Comparison of ENCODE assay signal across 8 cellular contexts in the genomic region with DNA sequence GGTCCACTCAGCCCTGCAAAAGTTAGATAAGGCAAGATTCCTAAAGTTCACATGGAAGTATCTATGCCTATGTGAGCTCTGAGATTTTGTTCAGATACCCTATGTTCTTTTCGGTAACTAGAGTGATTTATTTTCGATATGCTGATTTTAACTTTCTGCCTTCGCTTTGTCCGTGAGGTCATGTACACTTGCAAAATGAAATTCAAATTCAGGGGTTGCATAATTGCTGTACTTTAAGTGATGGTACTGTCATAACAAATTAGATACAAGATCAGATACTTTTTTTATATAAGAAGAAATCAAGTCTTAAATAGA. TPM values are rescaled to one million over a fixed set of nuclear protein-coding genes. Genes with fewer than 3 reads are reported as not detected.
DNase-seq lines count a peak whose midpoint lies in the region; ATAC-seq and TF ChIP-seq lines count a peak whose summit lies in the region.

No MANE protein-coding gene starts in this region.

- H3K9ac ChIP-seq in HUES48 (ENCODE audit: low read depth, low read length): peak overlapping the region; percentile 79

- H3K4me3 ChIP-seq in HUES48 (ENCODE audit: low read depth, low read length): peak overlapping the region; percentile 95
- H3K4me3 ChIP-seq in breast epithelium: peak overlapping the region; percentile 92 to 93 (median 93)
- peak overlapping the region; percentile 97 for H3K4me3 ChIP-seq in mononuclear cell (ENCODE audit: low read length)

- no peaks in the 10 kb centered on the region for H3K27me3 ChIP-seq in HUES48 (ENCODE audit: control insufficient read depth, insufficient read depth, low read length)
- no peaks in the 10 kb centered on the region for H3K27me3 ChIP-seq in breast epithelium
- H3K27me3 ChIP-seq in mononuclear cell (ENCODE audit: insufficient read depth, low read length): no peaks in the 10 kb centered on the region

- intact Hi-C loops in breast epithelium (cut with DNase I; ENCODE audit: low total_unique reads): no loop called here

- H3K27ac ChIP-seq in HUES48 (ENCODE audit: low read depth, low read length) (peak overlapping the region; percentile 95), breast epithelium (peak overlapping the region; percentile 97 to 100)

- ATAC-seq in HG02885 (IDR thresholded peaks at IDR 0.05; ENCODE audit: poor library complexity, unreplicated experiment): no peak

- peak; percentile 38 for DNase-seq in GF-D8 (lab: John Stamatoyannopoulos, UW)
- no peak for DNase-seq in breast epithelium (ENCODE audit: low spot score in 2 of 2)
- DNase-seq in HPDE6-E6E7 (ENCODE audit: extremely low spot score): no peak
- no peak for DNase-seq in glomerular visceral epithelial cell (ENCODE audit: extremely low spot score)
- DNase-seq in GM19240 (ENCODE audit: insufficient read length, low spot score): no peak

- H3K9me3 ChIP-seq in HUES48 (ENCODE audit: control insufficient read depth, insufficient read depth, low read length) (no peaks in the 10 kb centered on the region), breast epithelium (no peaks in the 10 kb centered on the region), mononuclear cell (ENCODE audit: low read depth, low read length) (no peaks in the 10 kb centered on the region)

- no peak for TF ChIP-seq POLR2A in breast epithelium (IDR thresholded peaks at IDR 0.05)

- H3K36me3 ChIP-seq in HUES48 (ENCODE audit: control insufficient read depth, insufficient read depth, low read length) (no peaks in the 10 kb centered on the region), breast epithelium (no peaks in the 10 kb centered on the region)

- TF ChIP-seq CTCF in breast epithelium (IDR thresholded peaks at IDR 0.05): no peak

- H3K4me1 ChIP-seq in HUES48 (ENCODE audit: control insufficient read depth, insufficient read depth, low read length) (peaks cover 12% of the 10 kb centered on the region), breast epithelium (peaks cover 0 to 4% of the 10 kb centered on the region in 2 donors), mononuclear cell (ENCODE audit: insufficient read depth, low read length) (peaks cover 21% of the 10 kb centered on the region)

RNA-seq across cellular contexts. Expression of a gene that starts 0.3 kb away (rescaled TPM):
- 100 to 1,000 TPM in 1 of 3 donors, 10 to 100 TPM in 2; 91.6 to 159 (median 94.1) TPM for total RNA-seq in breast epithelium
- 49.1 TPM for total RNA-seq in mononuclear cell

RNA-seq across cellular contexts. Expression of a gene that starts 40.5 kb away (rescaled TPM):
- 10 to 100 TPM in 2 of 3 donors, 1 to 10 TPM in 1; 5.9 to 24.9 (median 16.4) TPM for total RNA-seq in breast epithelium
- 29.9 TPM for total RNA-seq in mononuclear cell
